8 cellular contexts compared by ENCODE assay signal in the genomic region with DNA sequence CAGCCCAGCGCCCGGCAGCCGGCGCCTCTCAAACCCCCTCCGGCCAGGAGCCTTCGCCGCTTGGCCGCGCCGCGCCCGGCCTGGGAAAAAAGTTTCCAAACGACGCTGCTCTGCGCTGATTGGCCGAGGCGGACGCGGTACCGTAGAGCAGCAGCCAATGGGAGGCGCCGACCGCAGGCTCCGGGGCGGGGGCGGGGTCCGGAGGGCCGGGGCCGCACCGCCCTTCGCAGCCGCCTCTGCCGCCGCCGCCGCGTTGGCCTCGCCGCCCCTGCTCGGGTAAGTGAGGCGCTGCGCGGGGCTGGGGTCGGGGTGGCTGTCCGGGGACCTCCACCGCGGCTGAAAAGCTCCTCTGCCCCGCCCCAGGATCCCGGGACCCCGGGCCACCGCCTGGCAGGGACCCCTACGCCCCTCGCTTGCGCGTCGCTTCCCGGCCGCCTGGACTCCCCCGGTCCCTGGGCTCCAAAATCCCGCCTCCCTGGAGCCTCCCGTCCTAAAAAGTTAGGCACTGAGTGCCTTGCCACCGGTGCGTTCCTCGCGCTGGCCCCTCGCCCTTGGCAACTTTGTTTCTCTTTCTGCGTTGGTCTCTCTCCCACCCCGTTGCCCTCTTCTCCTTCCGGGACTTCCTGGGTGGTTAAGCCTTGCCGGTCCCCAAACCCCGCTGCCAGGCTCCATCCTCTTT. TPM values are rescaled to one million over a fixed set of nuclear protein-coding genes. Genes with fewer than 3 reads are reported as not detected.
DNase-seq lines count a peak whose midpoint lies in the region; ATAC-seq and TF ChIP-seq lines count a peak whose summit lies in the region.

TSS of gene NDE1 (plus strand) at position 227 of the 679 bp plus-strand sequence. CDS start 14,534 bp downstream, outside the sequence.

- peak; percentile 42 for DNase-seq in AG09309 (ENCODE audit: low read depth)
- peak; percentile 58 for DNase-seq in NCI-H446 treated with DMSO at 0.1 percent for 48 hours (lab: John Stamatoyannopoulos, UW)
- DNase-seq in activated CD4-positive, alpha-beta T cell treated with anti-CD3 and anti-CD28 coated beads for 1 hour: peak; percentile 74
- DNase-seq in cerebellum (ENCODE audit: low spot score): peak; percentile 93
- peak; percentile 58 for DNase-seq in kidney epithelial cell (ENCODE audit: low read depth)
- DNase-seq in stimulated activated CD4-positive, alpha-beta T cell treated with anti-CD3 and anti-CD28 coated beads, Interleukin-15, amount 100 ng/mL, for 1 hour (ENCODE audit: low read depth in 1 of 2, low spot score in 1 of 2): peak; percentile 75 to 78

- H3K27me3 ChIP-seq in kidney epithelial cell (ENCODE audit: control insufficient read depth, insufficient read depth, low read length): no peaks in the 10 kb centered on the region

- TF ChIP-seq CTCF in AG09309 (IDR thresholded peaks at IDR 0.05; ENCODE audit: control insufficient read depth, insufficient read depth, low read depth, low read length, missing control alignments): no peak
- TF ChIP-seq CTCF in kidney epithelial cell (IDR thresholded peaks at IDR 0.05; ENCODE audit: insufficient read depth, low read length, poor library complexity, severe bottlenecking): no peak

- H3K4me3 ChIP-seq in AG09309 (ENCODE audit: control insufficient read depth, low read depth, low read length): peak within 1 kb of the TSS; percentile 66
- H3K4me3 ChIP-seq in kidney epithelial cell (ENCODE audit: low read depth, low read length): peak within 1 kb of the TSS; percentile 97

- ATAC-seq in GM18907 (IDR thresholded peaks at IDR 0.05; ENCODE audit: unreplicated experiment) (peak; percentile 78), HG03135 (IDR thresholded peaks at IDR 0.05; ENCODE audit: unreplicated experiment) (peak; percentile 72)

- H3K36me3 ChIP-seq in kidney epithelial cell (ENCODE audit: control insufficient read depth, insufficient read depth, low read length): no peaks in the 10 kb centered on the region

RNA-seq across cellular contexts. Expression of gene NDE1, which starts in this region (rescaled TPM):
- total RNA-seq in cerebellum: 12.2 TPM
- total RNA-seq in kidney epithelial cell: 28.2 and 31.4 TPM in 2 replicates

Comparison
In these comparisons a context has a peak if more than half of its experiments do, and no peak if none do; other contexts are left out.
1. Peak in every context shown above with its lines: DNase-seq, ATAC-seq and H3K4me3 ChIP-seq.
2. DNase-seq: peak in every context shown above with its lines; median percentile 93 in cerebellum; 76 in stimulated activated CD4-positive, alpha-beta T cell treated with anti-CD3 and anti-CD28 coated beads, Interleukin-15, amount 100 ng/mL, for 1 hour; 74 in activated CD4-positive, alpha-beta T cell treated with anti-CD3 and anti-CD28 coated beads for 1 hour; 58 in NCI-H446 treated with DMSO at 0.1 percent for 48 hours; 58 in kidney epithelial cell; 42 in AG09309.